ENCODE assay signal across 13 cellular contexts in the genomic region with DNA sequence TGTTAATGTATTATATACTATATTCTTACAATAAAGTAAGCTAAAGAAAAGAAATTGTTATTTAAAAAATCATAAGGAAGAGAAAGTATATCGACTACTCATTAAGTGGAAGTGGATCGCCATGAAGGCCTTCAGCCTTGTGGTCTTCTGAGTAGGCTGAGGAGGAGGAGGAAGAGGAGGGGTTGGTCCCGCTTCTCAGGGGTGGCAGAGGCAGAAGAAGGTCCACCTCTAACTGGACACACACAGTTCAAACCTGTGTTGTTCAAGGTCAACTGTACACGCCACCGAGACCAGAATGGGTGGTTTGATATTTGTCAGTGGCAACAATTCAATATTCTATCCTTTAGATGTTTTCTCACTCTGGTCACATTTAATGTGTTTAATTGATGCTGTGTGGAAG.
DNase-seq lines count a peak whose midpoint lies in the region; ATAC-seq, FAIRE-seq and TF ChIP-seq lines count a peak whose summit lies in the region.
"Had no signal": no experiment of that assay in that cellular context is flagged by ENCODE, and none has a peak within 500 bp of the region (broad histone marks: within the 10 kb centered on the region; RNA-seq: fewer than 3 reads in every experiment).

No MANE protein-coding gene starts in this region.

- no peaks in the 10 kb centered on the region for H3K9me2 ChIP-seq in PC-3 (replicated peaks; ENCODE audit: low read length)

- no peak overlapping the region for H3K4me3 ChIP-seq in PC-3 (ENCODE audit: low read length)

- BruUV-seq in PC-3 (replicated peaks; lab: Mats Ljungman, UMichigan), result no TSS peak

- no peak for FAIRE-seq in RCC 7860 (lab: Jason Lieb, UNC)
- FAIRE-seq: pancreas had no signal

- no peaks in the 10 kb centered on the region for H3K9me3 Mint-ChIP-seq in stimulated activated naive CD8-positive, alpha-beta T cell treated with anti-CD3 and anti-CD28 coated beads, Interleukin-15, Interleukin-2, amounts not matched to agents 100 ng/mL and 50 ng/mL, for 24 hours
- H3K9me3 Mint-ChIP-seq in memory B cell, result no peaks in the 10 kb centered on the region
- H3K9me3 Mint-ChIP-seq: activated naive CD8-positive, alpha-beta T cell treated with anti-CD3 and anti-CD28 coated beads, Interleukin-2, amount 50 U/mL, for 24 hours; CD4-positive, CD25-positive, alpha-beta regulatory T cell had no signal

- CTCF ChIA-PET in PC-3 (lab: Charles Lee), result no interaction called here

- peak overlapping the region; percentile 19 for H3K27ac Mint-ChIP-seq in stimulated activated naive CD8-positive, alpha-beta T cell treated with anti-CD3 and anti-CD28 coated beads, Interleukin-15, Interleukin-2, amounts not matched to agents 100 ng/mL and 50 ng/mL, for 24 hours
- H3K27ac Mint-ChIP-seq in memory B cell, result peak overlapping the region; percentile 20
- H3K27ac Mint-ChIP-seq: activated naive CD8-positive, alpha-beta T cell treated with anti-CD3 and anti-CD28 coated beads, Interleukin-2, amount 50 U/mL, for 24 hours had no signal

- H3K27ac ChIP-seq in PC-3 (ENCODE audit: low read length), result no peak overlapping the region
- H3K27ac ChIP-seq: epithelial cell of prostate, WERI-Rb-1 had no signal

- H2AFZ ChIP-seq in PC-3 (ENCODE audit: low read length), result peak overlapping the region; percentile 65

- no peaks in the 10 kb centered on the region for H4K20me1 ChIP-seq in PC-3 (ENCODE audit: low read length)

- no peaks in the 10 kb centered on the region for H3F3A ChIP-seq in PC-3 (ENCODE audit: low read length, unreplicated experiment)

- no peaks in the 10 kb centered on the region for H3K9me3 ChIP-seq in PC-3 (ENCODE audit: low read length)
- H3K9me3 ChIP-seq: pancreas had no signal

- H3K27me3 ChIP-seq in PC-3 (ENCODE audit: low read length), result no peaks in the 10 kb centered on the region
- H3K27me3 ChIP-seq: pancreas had no signal

- H3K36me3 ChIP-seq in PC-3 (ENCODE audit: low read depth, low read length), result no peaks in the 10 kb centered on the region
- H3K36me3 ChIP-seq: pancreas, WERI-Rb-1 had no signal

- no peaks in the 10 kb centered on the region for H3K79me2 ChIP-seq in PC-3 (ENCODE audit: low read length)

- POLR2A ChIA-PET in PC-3 (lab: Charles Lee; ENCODE audit: unreplicated experiment), result interaction anchor here (0.6 kb wide), 1 partner anchor 296 kb away, joined by 3 read pairs; no protein-coding TSS in a partner anchor

- intact Hi-C loops in PC-3 (cut with micrococcal nuclease), result loop anchor here (2.0 to 5.0 kb wide), 4 partner anchors 126 to 335 kb away; partner anchors contain the start of genes HMGB1 and USPL1

- H3K4me2 ChIP-seq in PC-3 (ENCODE audit: low read length), result no peak overlapping the region; the same call in 1 of the 2 replicates

- H3K4me1 Mint-ChIP-seq in stimulated activated naive CD8-positive, alpha-beta T cell treated with anti-CD3 and anti-CD28 coated beads, Interleukin-15, Interleukin-2, amounts not matched to agents 100 ng/mL and 50 ng/mL, for 24 hours (ENCODE audit: low read depth), result peaks cover 12% of the 10 kb centered on the region
- peaks cover 9% of the 10 kb centered on the region for H3K4me1 Mint-ChIP-seq in memory B cell

- no peak for ATAC-seq in stimulated activated naive CD8-positive, alpha-beta T cell treated with anti-CD3 and anti-CD28 coated beads, Interleukin-15, Interleukin-2, amounts not matched to agents 100 U/mL and 50 U/mL, for 24 hours
- no peak for ATAC-seq in PC-3
- peak; percentile 6 for ATAC-seq in memory B cell (ENCODE audit: low read depth)

- H3K27me3 Mint-ChIP-seq in stimulated activated naive CD8-positive, alpha-beta T cell treated with anti-CD3 and anti-CD28 coated beads, Interleukin-15, Interleukin-2, amounts not matched to agents 100 ng/mL and 50 ng/mL, for 24 hours, result no peaks in the 10 kb centered on the region
- peaks cover 2% of the 10 kb centered on the region for H3K27me3 Mint-ChIP-seq in memory B cell
- H3K27me3 Mint-ChIP-seq: activated naive CD8-positive, alpha-beta T cell treated with anti-CD3 and anti-CD28 coated beads, Interleukin-2, amount 50 U/mL, for 24 hours had no signal

- no peak overlapping the region for H3K9ac ChIP-seq in PC-3 (ENCODE audit: low read length)

- DNase-seq in stimulated activated naive CD8-positive, alpha-beta T cell treated with anti-CD3 and anti-CD28 coated beads, Interleukin-15, Interleukin-2, amounts not matched to agents 100 U/mL and 50 U/mL, for 24 hours, result no peak
- no peak for DNase-seq in PC-3
- no peak for DNase-seq in memory B cell (ENCODE audit: low spot score in 2 of 2)
- no peak for DNase-seq in HUDEP-2 (lab: John Stamatoyannopoulos, UW; ENCODE audit: unreplicated experiment in 76 of 76)
- DNase-seq in A172 (ENCODE audit: low spot score), result no peak
- DNase-seq in NCI-H1417 treated with DMSO at 0.1 percent for 48 hours (lab: John Stamatoyannopoulos, UW), result no peak
- no peak for DNase-seq in RCC 7860 (ENCODE audit: low spot score)

- H3K4me3 Mint-ChIP-seq in stimulated activated naive CD8-positive, alpha-beta T cell treated with anti-CD3 and anti-CD28 coated beads, Interleukin-15, Interleukin-2, amounts not matched to agents 100 ng/mL and 50 ng/mL, for 24 hours, result no peak overlapping the region
- H3K4me3 Mint-ChIP-seq in memory B cell, result no peak overlapping the region
- H3K4me3 Mint-ChIP-seq: activated naive CD8-positive, alpha-beta T cell treated with anti-CD3 and anti-CD28 coated beads, Interleukin-2, amount 50 U/mL, for 24 hours had no signal

- H3K4me1 ChIP-seq in PC-3 (ENCODE audit: insufficient read depth, low read length), result no peaks in the 10 kb centered on the region; the same call in 1 of the 2 replicates

- no peaks in the 10 kb centered on the region for H3K36me3 Mint-ChIP-seq in stimulated activated naive CD8-positive, alpha-beta T cell treated with anti-CD3 and anti-CD28 coated beads, Interleukin-15, Interleukin-2, amounts not matched to agents 100 ng/mL and 50 ng/mL, for 24 hours (ENCODE audit: low read depth)
- no peaks in the 10 kb centered on the region for H3K36me3 Mint-ChIP-seq in memory B cell
- H3K36me3 Mint-ChIP-seq: CD4-positive, CD25-positive, alpha-beta regulatory T cell had no signal

- no peak for TF ChIP-seq CTCF in PC-3 (conservative IDR thresholded peaks at IDR 0.05; ENCODE audit: low read depth, low read length)
